In genomic region chr6:34359438-34360158, GRCh38 we compare ENCODE assay signal across 12 cellular contexts. TPM values are rescaled to one million over a fixed set of nuclear protein-coding genes. Genes with fewer than 3 reads are reported as not detected.
A peak's percentile ranks its signal among the peaks of the same experiment; 100 is the strongest.
DNase-seq lines count a peak whose midpoint lies in the region; ATAC-seq, FAIRE-seq and TF ChIP-seq lines count a peak whose summit lies in the region.
"Had no signal": no experiment of that assay in that cellular context is flagged by ENCODE, and none has a peak within 500 bp of the region (broad histone marks: within the 10 kb centered on the region; RNA-seq: fewer than 3 reads in every experiment).

No MANE protein-coding gene starts in this region.

- no TSS peak for BruUV-seq in PC-3 (replicated peaks; lab: Mats Ljungman, UMichigan)

- WGBS in smooth muscle cell (ENCODE audit: low lambda C conversion rate): 77% methylated on average over 2 of the region's 2 CpGs
- 83 to 98% methylated on average over 1 to 2 of the region's 2 CpGs for WGBS in endodermal cell (ENCODE audit: insufficient coverage in 1 of 2, insufficient read length in 1 of 2), 2 experiments

- H2AFZ ChIP-seq in PC-3 (ENCODE audit: low read length): no peak overlapping the region
- H2AFZ ChIP-seq in fibroblast of lung (ENCODE audit: low read length): no peak overlapping the region
- H2AFZ ChIP-seq in smooth muscle cell (ENCODE audit: low read depth): no peak overlapping the region

- peaks cover 89% of the 10 kb centered on the region for H3K79me2 ChIP-seq in PC-3 (ENCODE audit: low read length)
- H3K79me2 ChIP-seq in fibroblast of lung (ENCODE audit: control insufficient read depth, insufficient read depth, low read length): peaks cover 30% of the 10 kb centered on the region
- peaks cover 80% of the 10 kb centered on the region for H3K79me2 ChIP-seq in smooth muscle cell (ENCODE audit: low read depth)

- H3K36me3 ChIP-seq in PC-3 (ENCODE audit: low read depth, low read length): no peaks in the 10 kb centered on the region
- H3K36me3 ChIP-seq in fibroblast of lung (ENCODE audit: control insufficient read depth, insufficient read depth, low read length): no peaks in the 10 kb centered on the region
- H3K36me3 ChIP-seq in smooth muscle cell (ENCODE audit: low read depth): no peaks in the 10 kb centered on the region
- no peaks in the 10 kb centered on the region for H3K36me3 ChIP-seq in endodermal cell (ENCODE audit: control insufficient read depth, insufficient read depth, low read length)
- H3K36me3 ChIP-seq: spleen had no signal

- no peak for TF ChIP-seq POLR2A in H54 (IDR thresholded peaks at IDR 0.05; ENCODE audit: low read depth, low read length)

- FAIRE-seq in H54 (lab: Jason Lieb, UNC): peak; percentile 48
- FAIRE-seq: TTC549 had no signal

- H3K27ac Mint-ChIP-seq in endodermal cell: no peak overlapping the region

- H3K9ac ChIP-seq in PC-3 (ENCODE audit: low read length) (no peak overlapping the region), fibroblast of lung (ENCODE audit: insufficient read depth, low read length) (no peak overlapping the region), smooth muscle cell (ENCODE audit: low read depth) (no peak overlapping the region), endodermal cell (ENCODE audit: extremely low read depth, low read length, poor library complexity, severe bottlenecking) (no peak overlapping the region)

- H3K9me3 ChIP-seq in PC-3 (ENCODE audit: low read length) (no peaks in the 10 kb centered on the region), fibroblast of lung (ENCODE audit: control insufficient read depth, insufficient read depth, low read depth, low read length) (no peaks in the 10 kb centered on the region), smooth muscle cell (replicated peaks; ENCODE audit: low read depth) (no peaks in the 10 kb centered on the region), endodermal cell (ENCODE audit: control insufficient read depth, low read length) (no peaks in the 10 kb centered on the region)
- H3K9me3 ChIP-seq: spleen had no signal

- CTCF ChIA-PET in PC-3 (lab: Charles Lee): no interaction called here

- H3K4me2 ChIP-seq in PC-3 (ENCODE audit: low read length) (no peak overlapping the region), fibroblast of lung (ENCODE audit: extremely low read depth, insufficient read depth, low read length) (peak overlapping the region; percentile 75), smooth muscle cell (no peak overlapping the region)

- intact Hi-C loops in PC-3 (cut with micrococcal nuclease): loop anchor here (1.0 kb wide), 1 partner anchor 32 kb away; no protein-coding TSS in a partner anchor

- POLR2A ChIA-PET in PC-3 (lab: Charles Lee; ENCODE audit: unreplicated experiment): interaction anchor here (0.7 kb wide), 1 partner anchor 54 kb away, joined by 5 read pairs; no protein-coding TSS in a partner anchor

- no peaks in the 10 kb centered on the region for H3K9me3 Mint-ChIP-seq in endodermal cell

- DNase-seq in H54 (ENCODE audit: insufficient read length, low spot score): no peak
- peak; percentile 18 for DNase-seq in PC-3
- DNase-seq in fibroblast of lung (ENCODE audit: low read depth in 2 of 2): peak in 1 of 2 donors; percentile 81
- DNase-seq in smooth muscle cell (lab: John Stamatoyannopoulos, UW; ENCODE audit: unreplicated experiment): no peak
- DNase-seq in NCI-H82 treated with DMSO at 0.1 percent for 48 hours (lab: John Stamatoyannopoulos, UW; ENCODE audit: unreplicated experiment): no peak
- no peak for DNase-seq in endodermal cell
- DNase-seq: activated CD8-positive, alpha-beta memory T cell treated with anti-CD3 and anti-CD28 coated beads, Interleukin-2, amount 50 U/mL, for 48 hours; OCI-M1; spleen; stimulated activated CD8-positive, alpha-beta memory T cell treated with anti-CD3 and anti-CD28 coated beads, Interleukin-4, amount 100 ng/mL, for 48 hours had no signal

- H3K27ac ChIP-seq in PC-3 (ENCODE audit: low read length): no peak overlapping the region
- H3K27ac ChIP-seq in fibroblast of lung (ENCODE audit: insufficient read depth, low read length): no peak overlapping the region
- peak overlapping the region; percentile 84 for H3K27ac ChIP-seq in smooth muscle cell (ENCODE audit: low read depth)
- no peak overlapping the region for H3K27ac ChIP-seq in endodermal cell (ENCODE audit: low read depth, low read length)
- H3K27ac ChIP-seq: spleen had no signal

- peaks cover 11% of the 10 kb centered on the region for H3K4me1 Mint-ChIP-seq in endodermal cell

- TF ChIP-seq CTCF in PC-3 (conservative IDR thresholded peaks at IDR 0.05; ENCODE audit: low read depth, low read length): no peak
- no peak for TF ChIP-seq CTCF in fibroblast of lung (conservative IDR thresholded peaks at IDR 0.05 in 1 of 2, IDR thresholded peaks at IDR 0.05 in 1 of 2; ENCODE audit: low read depth in 1 of 2, low read length in 2 of 2)
- TF ChIP-seq CTCF in smooth muscle cell (IDR thresholded peaks at IDR 0.05; ENCODE audit: borderline replicate concordance, insufficient read depth, poor library complexity, severe bottlenecking): no peak
- no peak for TF ChIP-seq CTCF in endodermal cell (conservative IDR thresholded peaks at IDR 0.05)

- H3F3A ChIP-seq in PC-3 (ENCODE audit: low read length, unreplicated experiment): no peaks in the 10 kb centered on the region
- H3F3A ChIP-seq in smooth muscle cell (ENCODE audit: low read depth): peaks cover 3% of the 10 kb centered on the region

- H3K27me3 ChIP-seq in PC-3 (ENCODE audit: low read length) (no peaks in the 10 kb centered on the region), fibroblast of lung (ENCODE audit: control insufficient read depth, insufficient read depth, low read length) (no peaks in the 10 kb centered on the region), smooth muscle cell (ENCODE audit: low read depth) (no peaks in the 10 kb centered on the region), endodermal cell (ENCODE audit: control insufficient read depth, insufficient read depth, low read length, poor library complexity, severe bottlenecking) (no peaks in the 10 kb centered on the region)
- H3K27me3 ChIP-seq: spleen had no signal

- peaks cover 4% of the 10 kb centered on the region for H3K36me3 Mint-ChIP-seq in endodermal cell (ENCODE audit: low read depth)

- H3K4me1 ChIP-seq in PC-3 (ENCODE audit: insufficient read depth, low read length): peaks cover 17% of the 10 kb centered on the region
- no peaks in the 10 kb centered on the region for H3K4me1 ChIP-seq in fibroblast of lung (ENCODE audit: control insufficient read depth, extremely low read depth, insufficient read depth, low read length)
- H3K4me1 ChIP-seq in smooth muscle cell (ENCODE audit: low read depth): peaks cover 5% of the 10 kb centered on the region
- H3K4me1 ChIP-seq in endodermal cell (ENCODE audit: control insufficient read depth, insufficient read depth, low read length): no peaks in the 10 kb centered on the region

- H3K4me3 Mint-ChIP-seq in endodermal cell: no peak overlapping the region

- peaks cover 45% of the 10 kb centered on the region for H4K20me1 ChIP-seq in PC-3 (ENCODE audit: low read length)
- H4K20me1 ChIP-seq in fibroblast of lung (ENCODE audit: control insufficient read depth, extremely low read depth, insufficient read depth, low read length): peaks cover 2% of the 10 kb centered on the region
- H4K20me1 ChIP-seq in smooth muscle cell (ENCODE audit: low read depth): peaks cover 71% of the 10 kb centered on the region

- H3K4me3 ChIP-seq in PC-3 (ENCODE audit: low read length) (no peak overlapping the region), fibroblast of lung (replicated peaks in 1 of 4; ENCODE audit: control extremely low read depth in 1 of 4, insufficient read depth in 1 of 4, low read depth in 3 of 4, low read length in 4 of 4) (no peak overlapping the region), smooth muscle cell (no peak overlapping the region), endodermal cell (ENCODE audit: low read length) (no peak overlapping the region)
- H3K4me3 ChIP-seq: spleen had no signal

- H3K9me2 ChIP-seq in PC-3 (replicated peaks; ENCODE audit: low read length): no peaks in the 10 kb centered on the region

- ATAC-seq in PC-3: no peak
- ATAC-seq in HG02852 (IDR thresholded peaks at IDR 0.05; ENCODE audit: unreplicated experiment): no peak

- H3K27me3 Mint-ChIP-seq in endodermal cell (ENCODE audit: insufficient read depth): no peaks in the 10 kb centered on the region

RNA-seq across cellular contexts. Expression of gene NUDT3, which starts 32.9 kb away (rescaled TPM):
- total RNA-seq in PC-3 (2014; rRNA removed) (24.6 and 28.7 TPM in 2 replicates), fibroblast of lung (11.6 and 16.0 TPM in 2 replicates), smooth muscle cell (12.9 and 15.2 TPM in 2 replicates), endodermal cell (10 to 100 TPM; 22.8 to 24.7 TPM)
- polyA plus RNA-seq in fibroblast of lung (23.4 and 27.4 TPM in 2 replicates), smooth muscle cell (7.5 and 7.8 TPM in 2 replicates)
- polyA plus RNA-seq in fibroblast of lung (2012): 9.7 and 11.1 TPM in 2 replicates
- polyA minus RNA-seq in fibroblast of lung (ENCODE audit: low replicate concordance): 10.8 and 11.8 TPM in 2 replicates
- polyA plus RNA-seq in endodermal cell (2013, experiment 1 of 2): 26.1 TPM
- 28.7 TPM for polyA plus RNA-seq in endodermal cell (2013, experiment 2 of 2)
